8 cellular contexts compared by ENCODE assay signal in genomic region chr13:32538621-32539246, GRCh38. TPM values are rescaled to one million over a fixed set of nuclear protein-coding genes. Genes with fewer than 3 reads are reported as not detected.
DNase-seq lines count a peak whose midpoint lies in the region; ATAC-seq and TF ChIP-seq lines count a peak whose summit lies in the region.

Gene N4BP2L2, minus strand, starts transcription at chr13:32538795. Its CDS starts 1,768 bp downstream, at chr13:32537027.

- ATAC-seq in GM21717 (IDR thresholded peaks at IDR 0.05; ENCODE audit: unreplicated experiment) = peak; percentile 93

- peaks cover 47% of the 10 kb centered on the region for H3K79me2 ChIP-seq in PC-9 (ENCODE audit: low read depth)

- peak within 1 kb of the TSS; percentile 83 for H3K27ac ChIP-seq in PC-9

- CTCF ChIA-PET in PC-9 (lab: Charles Lee) = interaction anchor here (0.5 to 0.7 kb wide), 5 partner anchors 47 to 1110 kb away, joined by 3 to 9 read pairs (median 4); no protein-coding TSS in a partner anchor

- BruUV-seq in PC-9 (replicated peaks; lab: Mats Ljungman, UMichigan) = no TSS peak

- POLR2A ChIA-PET in PC-9 (lab: Charles Lee; ENCODE audit: unreplicated experiment) = interaction anchor here (0.6 to 0.7 kb wide), 3 partner anchors 23 to 152 kb away, joined by 5 to 7 read pairs (median 5); no protein-coding TSS in a partner anchor

- H3K4me1 ChIP-seq in PC-9 (replicated peaks; ENCODE audit: insufficient read depth) = peaks cover 31% of the 10 kb centered on the region

- peak within 1 kb of the TSS; percentile 95 for H3K4me2 ChIP-seq in PC-9

- in situ Hi-C loops in KBM-7 (cut with MboI; ENCODE audit: low pct_unique_long_range_greater_than_20kb, low sequenced_read_pairs) = no loop called here

- H3K27me3 ChIP-seq in PC-9 (ENCODE audit: insufficient read depth, low read depth) = no peaks in the 10 kb centered on the region

- peak within 1 kb of the TSS; percentile 84 for H2AFZ ChIP-seq in PC-9

- intact Hi-C loops in PC-9 (cut with micrococcal nuclease; ENCODE audit: unreplicated experiment) = loop anchor here (2.0 to 10.0 kb wide), 3 partner anchors 111 to 1004 kb away; partner anchors contain the start of genes BRCA2, N4BP2L1 and ZAR1L

- H3K9me3 ChIP-seq in PC-9 (ENCODE audit: insufficient read depth, low read depth) = no peaks in the 10 kb centered on the region

- TF ChIP-seq CTCF in PC-9 (conservative IDR thresholded peaks at IDR 0.05) (peak; percentile 19; the same call in 1 of the 2 replicates), epithelial cell of proximal tubule (conservative IDR thresholded peaks at IDR 0.05; ENCODE audit: low read depth, low read length) (peak; percentile 45)

- no peaks in the 10 kb centered on the region; the same call in 1 of the 2 replicates for H4K20me1 ChIP-seq in PC-9 (ENCODE audit: insufficient read depth)

- peaks cover 27% of the 10 kb centered on the region for H3K36me3 ChIP-seq in PC-9 (ENCODE audit: low read depth)

- H3F3A ChIP-seq in PC-9 (ENCODE audit: insufficient read depth, low read depth) = no peaks in the 10 kb centered on the region

- H3K4me3 ChIP-seq in PC-9 (peak within 1 kb of the TSS; percentile 70), epithelial cell of proximal tubule (ENCODE audit: low read depth, low read length) (peak within 1 kb of the TSS; percentile 70)

- DNase-seq in DMS53 (lab: John Stamatoyannopoulos, UW) (peak; percentile 97), KBM-7 (peak; percentile 97), PC-9 (peak; percentile 80 to 91), epithelial cell of proximal tubule (ENCODE audit: low read depth) (peak; percentile 87), mucosa of gallbladder (ENCODE audit: low spot score) (peak; percentile 97)
- DNase-seq in activated T-cell treated with anti-CD3 and anti-CD28 coated beads, Interleukin-2, amount 50 U/mL, for 1 hour = peak; percentile 87
- peak; percentile 80 to 83 for DNase-seq in stimulated activated CD8-positive, alpha-beta memory T cell treated with anti-CD3 and anti-CD28 coated beads, Interleukin-4, amount 100 ng/mL, for 4 hours (ENCODE audit: low read depth in 2 of 2, low spot score in 1 of 2)

- H3K9me2 ChIP-seq in PC-9 (ENCODE audit: insufficient read depth) = no peaks in the 10 kb centered on the region

RNA-seq across cellular contexts. Expression of gene N4BP2L2, which starts in this region (rescaled TPM):
- total RNA-seq in PC-9 (2021) = 63.0 and 81.3 TPM in 2 replicates
- total RNA-seq in epithelial cell of proximal tubule = 28.6 and 38.7 TPM in 2 replicates
- total RNA-seq in mucosa of gallbladder = 125 TPM

Comparison
In these comparisons a context has a peak if more than half of its experiments do, and no peak if none do; other contexts are left out.
1. Peak in every context shown above with its lines: DNase-seq, ATAC-seq, H3K4me3 ChIP-seq and H3K27ac ChIP-seq.